In genomic region chr3:52181543-52181942, GRCh38 we compare ENCODE assay signal across 17 cellular contexts. TPM values are rescaled to one million over a fixed set of nuclear protein-coding genes. Genes with fewer than 3 reads are reported as not detected.
DNase-seq lines count a peak whose midpoint lies in the region; ATAC-seq and TF ChIP-seq lines count a peak whose summit lies in the region.
"Had no signal": no experiment of that assay in that cellular context is flagged by ENCODE, and none has a peak within 500 bp of the region (broad histone marks: within the 10 kb centered on the region; RNA-seq: fewer than 3 reads in every experiment).

No MANE protein-coding gene starts in this region.

- no peak overlapping the region for H2BK12ac ChIP-seq in H9 (ENCODE audit: insufficient read length, low read depth, low read length)

- H3K9me2 ChIP-seq in MM.1S (replicated peaks; ENCODE audit: insufficient read depth, low read length) = no peaks in the 10 kb centered on the region

- no peaks in the 10 kb centered on the region for H3K23me2 ChIP-seq in H9 (ENCODE audit: insufficient read length, low read depth, low read length, poor library complexity, severe bottlenecking)

- TF ChIP-seq CTCF in H9 (conservative IDR thresholded peaks at IDR 0.05) = no peak
- no peak for TF ChIP-seq CTCF in foreskin fibroblast (IDR thresholded peaks at IDR 0.05; ENCODE audit: low read depth, low read length)
- TF ChIP-seq CTCF in testis (IDR thresholded peaks at IDR 0.05) = no peak
- no peak for TF ChIP-seq CTCF in MM.1S (IDR thresholded peaks at IDR 0.05; ENCODE audit: low read length)

- H3K4me1 Mint-ChIP-seq in H9 = peaks cover 15 to 17% of the 10 kb centered on the region in 2 experiments

- H3K9me3 ChIP-seq in H9 (ENCODE audit: control insufficient read depth, low read depth, low read length) (no peaks in the 10 kb centered on the region), adipocyte (ENCODE audit: control insufficient read depth, low read length) (no peaks in the 10 kb centered on the region), testis (no peaks in the 10 kb centered on the region), MM.1S (replicated peaks; ENCODE audit: insufficient read depth, low read length) (no peaks in the 10 kb centered on the region)

- no peaks in the 10 kb centered on the region for H3K79me1 ChIP-seq in H9 (ENCODE audit: insufficient read depth, low read depth, low read length, poor library complexity, severe bottlenecking)

- no peak overlapping the region for H4K5ac ChIP-seq in H9 (ENCODE audit: insufficient read length, low read depth, low read length)

- H3K4ac ChIP-seq in H9 (ENCODE audit: low read depth, low read length) = no peak overlapping the region

- WGBS in H9 (ENCODE audit: extremely low coverage, insufficient read length, low lambda C conversion rate) = no CpG with 5 or more reads among the region's 4 CpGs
- 37 to 38% methylated on average over 3 to 4 of the region's 4 CpGs for WGBS in testis, 2 donors

- H3K4me3 Mint-ChIP-seq in H9 = no peak overlapping the region
- H3K4me3 Mint-ChIP-seq: activated CD4-positive, alpha-beta memory T cell treated with anti-CD3 and anti-CD28 coated beads for 36 hours; activated T-helper 1 cell treated with anti-CD3 and anti-CD28 coated beads, Interleukin-12 subunit alpha, Interleukin-12 subunit beta, Interleukin-2, Interleukin-4 antibody, amounts not matched to agents 30 ng/mL and 10 ng/mL and 1 ng/mL, durations not matched to agents 14 hours and 24 hours and 36 hours had no signal

- ATAC-seq in GM18498 (IDR thresholded peaks at IDR 0.05; ENCODE audit: unreplicated experiment) = no peak

- H2BK15ac ChIP-seq in H9 (ENCODE audit: low read depth, low read length) = no peak overlapping the region

- H3K23ac ChIP-seq in H9 (ENCODE audit: insufficient read length, low read depth, low read length) = no peak overlapping the region

- H3K9ac ChIP-seq in H9 (ENCODE audit: extremely low read depth, insufficient read length, low read length) = no peak overlapping the region
- no peak overlapping the region for H3K9ac ChIP-seq in adipocyte (ENCODE audit: low read length)
- H3K9ac ChIP-seq in MM.1S (ENCODE audit: low read length) = no peak overlapping the region

- no peak for TF ChIP-seq POLR2A in testis (IDR thresholded peaks at IDR 0.05)

- H3F3A ChIP-seq in MM.1S (ENCODE audit: insufficient read depth, low read length) = no peaks in the 10 kb centered on the region

- H3K9me3 Mint-ChIP-seq in H9 = no peaks in the 10 kb centered on the region
- H3K9me3 Mint-ChIP-seq: activated CD4-positive, alpha-beta memory T cell treated with anti-CD3 and anti-CD28 coated beads for 36 hours; activated T-helper 1 cell treated with anti-CD3 and anti-CD28 coated beads, Interleukin-12 subunit alpha, Interleukin-12 subunit beta, Interleukin-2, Interleukin-4 antibody, amounts not matched to agents 30 ng/mL and 10 ng/mL and 1 ng/mL, durations not matched to agents 14 hours and 24 hours and 36 hours; CD8-positive, alpha-beta memory T cell had no signal

- H4K20me1 ChIP-seq in H9 (ENCODE audit: control insufficient read depth, insufficient read depth, insufficient read length) (no peaks in the 10 kb centered on the region), MM.1S (ENCODE audit: insufficient read depth, low read length) (no peaks in the 10 kb centered on the region)

- DNase-seq in H9 = no peak
- peak; percentile 53 for DNase-seq in adipocyte (ENCODE audit: low read depth)
- DNase-seq in foreskin fibroblast = peak; percentile 36 to 67
- peak; percentile 49 for DNase-seq in testis
- DNase-seq in NCI-H2081 (lab: John Stamatoyannopoulos, UW) = no peak
- no peak for DNase-seq in MM.1S
- DNase-seq: activated CD4-positive, alpha-beta memory T cell treated with anti-CD3 and anti-CD28 coated beads for 36 hours; anterior cingulate cortex; kidney; NCI-H2227 treated with DMSO at 0.1 percent for 48 hours; stimulated activated CD4-positive, alpha-beta T cell treated with anti-CD3 and anti-CD28 coated beads, Interleukin-2, amount 100 ng/mL, for 24 hours had no signal

- no peak overlapping the region for H3T11ph ChIP-seq in H9 (ENCODE audit: low read length)

- H4K91ac ChIP-seq in H9 (ENCODE audit: insufficient read length, low read depth, low read length) = no peak overlapping the region

- peaks cover 10% of the 10 kb centered on the region; the same call in 1 of the 2 replicates for H3K27me3 Mint-ChIP-seq in H9 (ENCODE audit: low read depth)
- H3K27me3 Mint-ChIP-seq: activated CD4-positive, alpha-beta memory T cell treated with anti-CD3 and anti-CD28 coated beads for 36 hours; CD8-positive, alpha-beta memory T cell had no signal

- no peaks in the 10 kb centered on the region for H3K36me3 ChIP-seq in adipocyte (ENCODE audit: control insufficient read depth, insufficient read depth, low read length, severe bottlenecking)
- no peaks in the 10 kb centered on the region for H3K36me3 ChIP-seq in testis (ENCODE audit: low read depth, missing control alignments)
- H3K36me3 ChIP-seq in MM.1S (replicated peaks; ENCODE audit: insufficient read depth, low read length) = no peaks in the 10 kb centered on the region

- no peak overlapping the region for H3K4me2 ChIP-seq in H9 (ENCODE audit: insufficient read depth, insufficient read length, low read length)
- no peak overlapping the region for H3K4me2 ChIP-seq in MM.1S (ENCODE audit: low read depth, low read length)

- H3K36me3 Mint-ChIP-seq in H9 (ENCODE audit: insufficient read depth in 1 of 3, low read depth in 3 of 3) = no peaks in the 10 kb centered on the region
- H3K36me3 Mint-ChIP-seq: activated CD4-positive, alpha-beta memory T cell treated with anti-CD3 and anti-CD28 coated beads for 36 hours; CD8-positive, alpha-beta memory T cell had no signal

- H2AFZ ChIP-seq in H9 (ENCODE audit: low read length) (no peak overlapping the region), MM.1S (ENCODE audit: low read length) (no peak overlapping the region)

- H3K27me3 ChIP-seq in H9 (ENCODE audit: insufficient read depth, low read length) (no peaks in the 10 kb centered on the region), adipocyte (replicated peaks; ENCODE audit: control insufficient read depth, insufficient read depth, low read length) (no peaks in the 10 kb centered on the region), testis (no peaks in the 10 kb centered on the region), MM.1S (replicated peaks; ENCODE audit: insufficient read depth, low read length) (no peaks in the 10 kb centered on the region)

- H3K4me3 ChIP-seq in adipocyte (ENCODE audit: low read length) (no peak overlapping the region), foreskin fibroblast (ENCODE audit: low read depth in 1 of 2, low read length in 2 of 2) (no peak overlapping the region), testis (no peak overlapping the region), MM.1S (ENCODE audit: low read length) (no peak overlapping the region)
- H3K4me3 ChIP-seq: SK-N-MC had no signal

- no peaks in the 10 kb centered on the region for H3K79me2 ChIP-seq in H9 (ENCODE audit: insufficient read depth, low read length)
- H3K79me2 ChIP-seq in MM.1S (ENCODE audit: low read length) = no peaks in the 10 kb centered on the region

- H2BK5ac ChIP-seq in H9 (ENCODE audit: insufficient read length, low read length) = no peak overlapping the region

- no peaks in the 10 kb centered on the region for H3K4me1 ChIP-seq in H9 (ENCODE audit: insufficient read depth, low read length)
- H3K4me1 ChIP-seq in adipocyte (ENCODE audit: control insufficient read depth, insufficient read depth, low read length) = peaks cover 26% of the 10 kb centered on the region
- peaks cover 36% of the 10 kb centered on the region for H3K4me1 ChIP-seq in testis
- no peaks in the 10 kb centered on the region for H3K4me1 ChIP-seq in MM.1S (ENCODE audit: low read length)

- H3K18ac ChIP-seq in H9 (ENCODE audit: insufficient read length, low read depth, low read length) = no peak overlapping the region

- H4K8ac ChIP-seq in H9 (replicated peaks; ENCODE audit: insufficient read length, low read depth, low read length) = no peak overlapping the region

- H3K27ac ChIP-seq in H9 (ENCODE audit: insufficient read length, low read depth, low read length) = no peak overlapping the region
- peak overlapping the region in 1 of 2 donors; percentile 1 for H3K27ac ChIP-seq in testis
- no peak overlapping the region for H3K27ac ChIP-seq in MM.1S (ENCODE audit: low read length)
- H3K27ac ChIP-seq: SK-N-MC had no signal

- H3K56ac ChIP-seq in H9 (ENCODE audit: insufficient read length, low read depth, low read length) = no peak overlapping the region

- H2BK120ac ChIP-seq in H9 (ENCODE audit: low read depth, low read length, poor library complexity, severe bottlenecking) = no peak overlapping the region

- intact Hi-C loops in testis (cut with DNase I; ENCODE audit: low total_unique reads) = no loop called here

- no peak overlapping the region for H2AK5ac ChIP-seq in H9 (ENCODE audit: insufficient read length, low read length)

- H3K27ac Mint-ChIP-seq in H9 = no peak overlapping the region
- H3K27ac Mint-ChIP-seq: activated CD4-positive, alpha-beta memory T cell treated with anti-CD3 and anti-CD28 coated beads for 36 hours; activated T-helper 1 cell treated with anti-CD3 and anti-CD28 coated beads, Interleukin-12 subunit alpha, Interleukin-12 subunit beta, Interleukin-2, Interleukin-4 antibody, amounts not matched to agents 30 ng/mL and 10 ng/mL and 1 ng/mL, durations not matched to agents 14 hours and 24 hours and 36 hours had no signal

- no peak overlapping the region for H2BK20ac ChIP-seq in H9 (ENCODE audit: low read depth, low read length, poor library complexity, severe bottlenecking)

- peak overlapping the region; percentile 66; the same call in 1 of the 2 replicates for H3K14ac ChIP-seq in H9 (ENCODE audit: insufficient read depth, low read length)

RNA-seq across cellular contexts. Expression of gene ALAS1, which starts 16.4 kb away (rescaled TPM):
- total RNA-seq in H9 (2021) (39.1 and 40.4 TPM in 2 replicates), testis (10 to 100 TPM; 49.9 to 51.4 TPM)
- 54.2 TPM for polyA plus RNA-seq in testis (ENCODE audit: insufficient read depth, low read depth, low replicate concordance)

RNA-seq across cellular contexts. Expression of gene POC1A, which starts 27.3 kb away (rescaled TPM):
- 29.0 and 29.3 TPM in 2 replicates for total RNA-seq in H9 (2021)
- 10 to 100 TPM; 16.7 to 21.7 TPM for total RNA-seq in testis
- 36.1 TPM for polyA plus RNA-seq in testis (ENCODE audit: insufficient read depth, low read depth, low replicate concordance)

RNA-seq across cellular contexts. Expression of gene TLR9, which starts 43.9 kb away (rescaled TPM):
- total RNA-seq in H9 (2021) (not detected in 2 replicates), testis (under 1 TPM; 0.08 to 0.25 TPM)
- polyA plus RNA-seq in testis (ENCODE audit: insufficient read depth, low read depth, low replicate concordance) = 0.20 TPM
- total RNA-seq: glomerular endothelial cell, pulmonary artery endothelial cell had no signal

RNA-seq across cellular contexts. Expression of gene TWF2, which starts 57.4 kb away (rescaled TPM):
- total RNA-seq in H9 (2021) (44.8 and 50.9 TPM in 2 replicates), testis (10 to 100 TPM; 36.5 to 58.1 TPM)
- 30.0 TPM for polyA plus RNA-seq in testis (ENCODE audit: insufficient read depth, low read depth, low replicate concordance)

Comparison
In these comparisons a context has a peak if more than half of its experiments do, and no peak if none do; other contexts are left out.
1. DNase-seq: peak in adipocyte (single experiment), foreskin fibroblast (2 of 2) and testis (single experiment); none in H9 (single experiment), NCI-H2081 (0 of 2) and MM.1S (single experiment).